ENCODE assay signal across 9 cellular contexts in the genomic region with DNA sequence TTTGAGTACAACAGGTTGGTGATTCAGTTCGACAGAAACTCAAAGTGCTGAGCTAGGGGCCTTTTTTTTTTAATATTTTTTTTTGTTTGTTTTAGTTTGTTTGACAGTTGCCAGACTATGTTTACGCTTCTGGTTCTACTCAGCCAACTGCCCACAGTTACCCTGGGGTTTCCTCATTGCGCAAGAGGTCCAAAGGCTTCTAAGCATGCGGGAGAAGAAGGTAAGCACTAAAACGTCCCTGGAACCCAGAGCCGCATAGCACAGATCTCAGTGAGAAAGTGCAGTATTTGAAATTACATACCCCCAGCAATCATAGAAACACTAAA. TPM values are rescaled to one million over a fixed set of nuclear protein-coding genes. Genes with fewer than 3 reads are reported as not detected.
DNase-seq lines count a peak whose midpoint lies in the region; ATAC-seq, FAIRE-seq and TF ChIP-seq lines count a peak whose summit lies in the region.
"Had no signal": no experiment of that assay in that cellular context is flagged by ENCODE, and none has a peak within 500 bp of the region (broad histone marks: within the 10 kb centered on the region; RNA-seq: fewer than 3 reads in every experiment).

No MANE protein-coding gene starts in this region.

- no peaks in the 10 kb centered on the region for H3K36me3 ChIP-seq in GM23248 (ENCODE audit: low read depth)

- no peaks in the 10 kb centered on the region for H3K9me3 Mint-ChIP-seq in CD4-positive, alpha-beta T cell
- H3K9me3 Mint-ChIP-seq in natural killer cell = no peaks in the 10 kb centered on the region

- no peaks in the 10 kb centered on the region for H4K20me1 ChIP-seq in GM23248 (ENCODE audit: insufficient read depth)

- no peak for DNase-seq in CD4-positive, alpha-beta T cell
- DNase-seq in GM23248 (no peak), NOMO-1 treated with dmso at 0.1 percent for 144 hours (lab: John Stamatoyannopoulos, UW; ENCODE audit: unreplicated experiment) (peak; percentile 35), epithelial cell of proximal tubule (ENCODE audit: low read depth) (peak; percentile 69), natural killer cell (no peak), RCC 7860 (ENCODE audit: low spot score) (no peak), NCI-H1694 treated with DMSO at 0.1 percent for 48 hours (lab: John Stamatoyannopoulos, UW) (no peak), pons (ENCODE audit: low spot score) (no peak)

- H3K9me3 ChIP-seq in CD4-positive, alpha-beta T cell (ENCODE audit: control insufficient read depth, low read length) = no peaks in the 10 kb centered on the region
- H3K9me3 ChIP-seq in GM23248 (ENCODE audit: low read depth) = no peaks in the 10 kb centered on the region

- H2AFZ ChIP-seq in GM23248 = peak overlapping the region; percentile 78; the same call in 1 of the 2 replicates

- no peaks in the 10 kb centered on the region for H3K9me2 ChIP-seq in GM23248 (ENCODE audit: insufficient read depth)

- H3F3A ChIP-seq in GM23248 (ENCODE audit: insufficient read depth) = no peaks in the 10 kb centered on the region

- no peak for ATAC-seq in CD4-positive, alpha-beta T cell (ENCODE audit: poor library complexity)
- peak in 1 of 3 donors; percentile 29 for ATAC-seq in natural killer cell

- no peaks in the 10 kb centered on the region for H3K36me3 Mint-ChIP-seq in CD4-positive, alpha-beta T cell (ENCODE audit: low read depth)
- H3K36me3 Mint-ChIP-seq in natural killer cell = no peaks in the 10 kb centered on the region

- intact Hi-C loops in CD4-positive, alpha-beta T cell (cut with DNase I, micrococcal nuclease) = no loop called here
- intact Hi-C loops in natural killer cell (cut with micrococcal nuclease) = no loop called here

- no peak overlapping the region for H3K27ac Mint-ChIP-seq in CD4-positive, alpha-beta T cell
- no peak overlapping the region for H3K27ac Mint-ChIP-seq in natural killer cell

- in situ Hi-C loops in GM23248 (cut with MboI) = no loop called here

- H3K4me3 Mint-ChIP-seq in CD4-positive, alpha-beta T cell = peak overlapping the region; percentile 18
- H3K4me3 Mint-ChIP-seq in natural killer cell = peak overlapping the region; percentile 70

- peaks cover 12% of the 10 kb centered on the region for H3K4me1 Mint-ChIP-seq in CD4-positive, alpha-beta T cell (ENCODE audit: low read depth)
- H3K4me1 Mint-ChIP-seq in natural killer cell = peaks cover 7 to 13% of the 10 kb centered on the region in 2 donors

- no peak for FAIRE-seq in RCC 7860 (lab: Jason Lieb, UNC)

- POLR2A ChIA-PET in CD4-positive, alpha-beta T cell (lab: Charles Lee) = no interaction called here

- H3K4me1 ChIP-seq in GM23248 (ENCODE audit: insufficient read depth) = no peaks in the 10 kb centered on the region

- H3K79me2 ChIP-seq in GM23248 (ENCODE audit: insufficient read depth) = no peaks in the 10 kb centered on the region

- peak overlapping the region; percentile 69 for H3K4me3 ChIP-seq in GM23248
- H3K4me3 ChIP-seq in epithelial cell of proximal tubule (ENCODE audit: low read depth, low read length) = peak overlapping the region; percentile 71

- H3K27me3 ChIP-seq in CD4-positive, alpha-beta T cell (ENCODE audit: control insufficient read depth, insufficient read depth, low read length) = peaks cover 23% of the 10 kb centered on the region
- H3K27me3 ChIP-seq in GM23248 (replicated peaks; ENCODE audit: insufficient read depth) = peaks cover 19% of the 10 kb centered on the region

- no peak overlapping the region for H3K9ac ChIP-seq in GM23248

- H3K27me3 Mint-ChIP-seq in CD4-positive, alpha-beta T cell = peaks cover 50% of the 10 kb centered on the region
- H3K27me3 Mint-ChIP-seq in natural killer cell (ENCODE audit: low read depth in 2 of 2) = peaks cover 12% of the 10 kb centered on the region in 2 donors

- WGBS in GM23248 (ENCODE audit: low coverage in 1 of 2, low lambda C conversion rate in 2 of 2, missing lambda C conversion rate in 2 of 2), 2 experiments = 45 to 46% methylated on average over 6 of the region's 6 CpGs

- H3K4me2 ChIP-seq in GM23248 (ENCODE audit: unreplicated experiment) = peak overlapping the region; percentile 76

- no peak for TF ChIP-seq CTCF in CD4-positive, alpha-beta T cell (IDR thresholded peaks at IDR 0.05)
- TF ChIP-seq CTCF in epithelial cell of proximal tubule (conservative IDR thresholded peaks at IDR 0.05; ENCODE audit: low read depth, low read length) (no peak), natural killer cell (IDR thresholded peaks at IDR 0.05) (no peak)

- CTCF ChIA-PET in CD4-positive, alpha-beta T cell (lab: Charles Lee) = no interaction called here

- H3K27ac ChIP-seq in CD4-positive, alpha-beta T cell (ENCODE audit: low read depth, low read length) = no peak overlapping the region
- H3K27ac ChIP-seq in GM23248 = no peak overlapping the region

RNA-seq across cellular contexts. Expression of gene PRRG4, which starts 0.6 kb away (rescaled TPM):
- total RNA-seq in CD4-positive, alpha-beta T cell = under 1 TPM in 1 of 2 experiments, not detected in 1; 0.05 TPM
- not detected in 2 replicates for total RNA-seq in GM23248 (2014; rRNA removed; shearing (Covaris generic))
- not detected in 2 replicates for polyA plus RNA-seq in GM23248 (2016; fragmentation: Nextera tagmentation; extraction: Ambion mirVana)
- total RNA-seq in epithelial cell of proximal tubule (2.7 and 3.1 TPM in 2 replicates), natural killer cell (under 1 TPM; 0.14 to 0.25 (median 0.19) TPM)

RNA-seq across cellular contexts. Expression of gene CCDC73, which starts 35.9 kb away (rescaled TPM):
- total RNA-seq in CD4-positive, alpha-beta T cell = not detected
- total RNA-seq in GM23248 (2014; rRNA removed; shearing (Covaris generic)) = not detected in 2 replicates
- polyA plus RNA-seq in GM23248 (2016; fragmentation: Nextera tagmentation; extraction: Ambion mirVana) = not detected in 2 replicates
- total RNA-seq in epithelial cell of proximal tubule (not detected in 2 replicates), natural killer cell (not detected)
- total RNA-seq: pulmonary artery endothelial cell had no signal

Comparison
In these comparisons a context has a peak if more than half of its experiments do, and no peak if none do; other contexts are left out.
1. DNase-seq: peak in NOMO-1 treated with dmso at 0.1 percent for 144 hours (single experiment) and epithelial cell of proximal tubule (single experiment); none in CD4-positive, alpha-beta T cell (0 of 10), GM23248 (single experiment), natural killer cell (single experiment), RCC 7860 (single experiment), NCI-H1694 treated with DMSO at 0.1 percent for 48 hours (single experiment) and pons (single experiment).